In genomic region chr7:143088549-143089231, GRCh38 we compare ENCODE assay signal across 6 cellular contexts. TPM values are rescaled to one million over a fixed set of nuclear protein-coding genes. Genes with fewer than 3 reads are reported as not detected.
"Had no signal": no experiment of that assay in that cellular context is flagged by ENCODE, and none has a peak within 500 bp of the region (broad histone marks: within the 10 kb centered on the region; RNA-seq: fewer than 3 reads in every experiment).

No MANE protein-coding gene starts in this region.

RNA-seq across cellular contexts. Expression of gene OR6V1, which starts 36.5 kb away (rescaled TPM):
- total RNA-seq: GM23338, H1, H9, HT-29, K562 had no signal
- polyA plus RNA-seq: GM23338, H1, IgD-negative memory B cell, K562 had no signal

RNA-seq across cellular contexts. Expression of gene PIP, which starts 43.2 kb away (rescaled TPM):
- total RNA-seq: GM23338, H1, H9, HT-29, K562 had no signal
- polyA plus RNA-seq: GM23338, H1, IgD-negative memory B cell, K562 had no signal
